31 cellular contexts compared by ENCODE assay signal in genomic region chr20:36343641-36344040, GRCh38.
"Had no signal": no experiment of that assay in that cellular context is flagged by ENCODE, and none has a peak within 500 bp of the region (broad histone marks: within the 10 kb centered on the region; RNA-seq: fewer than 3 reads in every experiment).

No MANE protein-coding gene starts in this region.

- DNase-seq: activated B cell treated with CpG ODN at 0.5 μM for 24 hours; activated CD4-positive, alpha-beta memory T cell treated with anti-CD3 and anti-CD28 coated beads for 36 hours; activated CD4-positive, alpha-beta T cell treated with anti-CD3 and anti-CD28 coated beads for 4 hours; activated CD4-positive, alpha-beta T cell treated with anti-CD3 and anti-CD28 coated beads, Interleukin-2, amount 10 ng/mL, durations not matched to agents 24 days and 14 days; activated CD4-positive, alpha-beta T cell treated with anti-CD3 and anti-CD28 coated beads, Interleukin-2, amount 50 U/mL, for 1 hour; activated CD4-positive, alpha-beta T cell treated with anti-CD3 and anti-CD28 coated beads, Interleukin-2, amount 50 U/mL, for 4 hours; activated CD4-positive, CD25-positive, alpha-beta regulatory T cell treated with anti-CD3 and anti-CD28 coated beads, Interleukin-2, amount 50 U/mL, for 72 hours; activated CD8-positive, alpha-beta memory T cell treated with anti-CD3 and anti-CD28 coated beads, Interleukin-2, amount 50 U/mL, for 4 hours; activated CD8-positive, alpha-beta T cell treated with anti-CD3 and anti-CD28 coated beads for 36 hours; activated effector memory CD4-positive, alpha-beta T cell treated with anti-CD3 and anti-CD28 coated beads, Interleukin-2, amount 50 U/mL, for 16 hours; activated gamma-delta T cell treated with Interleukin-2 at 50 U/mL for 16 hours; activated naive CD4-positive, alpha-beta T cell; activated naive CD4-positive, alpha-beta T cell treated with anti-CD3 and anti-CD28 coated beads for 36 hours; activated naive CD4-positive, alpha-beta T cell treated with anti-CD3 and anti-CD28 coated beads, Interleukin-2, amount 50 U/mL, for 16 hours; activated naive CD8-positive, alpha-beta T cell treated with anti-CD3 and anti-CD28 coated beads for 36 hours; activated T-cell treated with anti-CD3 and anti-CD28 coated beads for 4 hours; activated T-cell treated with anti-CD3 and anti-CD28 coated beads, Interleukin-2, amount 50 U/mL, for 1 hour; activated T-cell treated with anti-CD3 and anti-CD28 coated beads, Interleukin-2, amount 50 U/mL, for 4 hours; activated T-cell treated with anti-CD3 and anti-CD28 coated beads, Interleukin-2, amount 50 U/mL, for 72 hours; adrenal gland; amniotic stem cell; body of pancreas; brain microvascular endothelial cell; central memory CD4-positive, alpha-beta T cell; T-helper 1 cell; T-helper 2 cell; T-helper 9 cell had no signal

- ATAC-seq: activated CD8-positive, alpha-beta T cell treated with anti-CD3 and anti-CD28 coated beads for 36 hours; activated naive CD4-positive, alpha-beta T cell treated with anti-CD3 and anti-CD28 coated beads, Interleukin-2, amount 50 U/mL, for 72 hours; activated T-cell treated with anti-CD3 and anti-CD28 coated beads, Interleukin-2, amount 50 U/mL, for 4 hours; activated T-cell treated with anti-CD3 and anti-CD28 coated beads, Interleukin-2, amount 50 U/mL, for 72 hours; activated T-helper 17 cell treated with anti-CD3 and anti-CD28 coated beads, Interleukin-2, amount 50 U/mL, for 72 hours; body of pancreas had no signal

- H3K27me3 ChIP-seq: adrenal gland, body of pancreas, brain microvascular endothelial cell had no signal

- H3K4me1 ChIP-seq: adrenal gland, body of pancreas, breast epithelium had no signal

- H3K9me3 ChIP-seq: adrenal gland, body of pancreas, breast epithelium had no signal

- H3K4me3 ChIP-seq: adrenal gland, body of pancreas, breast epithelium had no signal

- H3K36me3 ChIP-seq: adrenal gland, brain microvascular endothelial cell, breast epithelium had no signal

- H3K27ac ChIP-seq: adrenal gland, body of pancreas, brain microvascular endothelial cell, breast epithelium, VCaP had no signal
